Comparison of ENCODE assay signal across 1 cellular context in the genomic region with DNA sequence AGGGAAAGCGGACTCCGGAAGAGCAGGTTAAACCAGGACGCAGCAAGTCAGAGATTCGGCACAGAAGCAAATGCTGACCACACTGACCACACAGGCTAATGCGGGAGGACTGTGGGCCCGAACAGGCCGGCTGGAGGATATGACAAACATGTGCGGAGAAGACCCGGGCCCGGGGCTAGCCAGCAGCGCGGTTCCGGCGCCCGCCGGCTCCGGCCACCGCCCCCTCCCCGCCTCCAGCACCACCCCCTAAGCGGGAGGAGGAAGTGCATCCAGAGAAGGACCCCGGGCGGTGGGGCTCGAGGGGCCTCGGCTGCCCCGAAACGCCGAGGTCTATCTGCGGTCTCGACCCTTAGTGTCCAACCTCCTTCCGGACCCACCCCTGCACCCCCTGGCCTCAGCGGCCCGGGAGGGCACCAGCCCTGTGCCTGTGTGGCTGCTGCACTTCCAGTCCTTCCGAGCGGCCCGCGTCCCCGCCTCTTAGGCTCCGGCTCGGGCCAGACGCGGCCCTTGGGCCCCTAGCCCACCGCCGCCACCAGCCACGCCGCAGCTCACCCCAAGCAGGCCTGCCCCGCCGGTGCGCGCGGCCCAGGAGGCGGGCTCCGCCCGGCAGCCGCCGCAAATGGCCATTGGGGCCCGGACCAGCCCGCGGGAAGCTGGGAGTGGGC.
A peak's percentile ranks its signal among the peaks of the same experiment; 100 is the strongest.
TF ChIP-seq lines count a peak whose summit lies in the region.

No MANE protein-coding gene starts in this region.

TF ChIP-seq in HepG2, 621 proteins besides CTCF, POLR2A, EP300 and RAD21 (continued from another document and continues in another):
- TF ChIP-seq, protein P1, sequence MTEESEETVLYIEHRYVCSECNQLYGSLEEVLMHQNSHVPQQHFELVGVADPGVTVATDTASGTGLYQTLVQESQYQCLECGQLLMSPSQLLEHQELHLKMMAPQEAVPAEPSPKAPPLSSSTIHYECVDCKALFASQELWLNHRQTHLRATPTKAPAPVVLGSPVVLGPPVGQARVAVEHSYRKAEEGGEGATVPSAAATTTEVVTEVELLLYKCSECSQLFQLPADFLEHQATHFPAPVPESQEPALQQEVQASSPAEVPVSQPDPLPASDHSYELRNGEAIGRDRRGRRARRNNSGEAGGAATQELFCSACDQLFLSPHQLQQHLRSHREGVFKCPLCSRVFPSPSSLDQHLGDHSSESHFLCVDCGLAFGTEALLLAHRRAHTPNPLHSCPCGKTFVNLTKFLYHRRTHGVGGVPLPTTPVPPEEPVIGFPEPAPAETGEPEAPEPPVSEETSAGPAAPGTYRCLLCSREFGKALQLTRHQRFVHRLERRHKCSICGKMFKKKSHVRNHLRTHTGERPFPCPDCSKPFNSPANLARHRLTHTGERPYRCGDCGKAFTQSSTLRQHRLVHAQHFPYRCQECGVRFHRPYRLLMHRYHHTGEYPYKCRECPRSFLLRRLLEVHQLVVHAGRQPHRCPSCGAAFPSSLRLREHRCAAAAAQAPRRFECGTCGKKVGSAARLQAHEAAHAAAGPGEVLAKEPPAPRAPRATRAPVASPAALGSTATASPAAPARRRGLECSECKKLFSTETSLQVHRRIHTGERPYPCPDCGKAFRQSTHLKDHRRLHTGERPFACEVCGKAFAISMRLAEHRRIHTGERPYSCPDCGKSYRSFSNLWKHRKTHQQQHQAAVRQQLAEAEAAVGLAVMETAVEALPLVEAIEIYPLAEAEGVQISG (CRISPR knock-in tag; IDR thresholded peaks at IDR 0.05) = 0 out of 2 replicates have a peak, but pooled peaks have one; percentile 22
- 0 out of 2 replicates have a peak, but pooled peaks have one; percentile 21 for TF ChIP-seq ZNF776 (CRISPR knock-in tag; IDR thresholded peaks at IDR 0.05)
- TF ChIP-seq PAX8 (CRISPR knock-in tag; IDR thresholded peaks at IDR 0.05; ENCODE audit: borderline replicate concordance) = peak; percentile 95; the same call in 1 of the 2 replicates
- 0 out of 2 replicates have a peak, but pooled peaks have one; percentile 46 for TF ChIP-seq GLI4 (CRISPR knock-in tag; IDR thresholded peaks at IDR 0.05; ENCODE audit: borderline replicate concordance)
- peak; percentile 69; the same call in 1 of the 2 replicates for TF ChIP-seq SP4 (CRISPR knock-in tag; IDR thresholded peaks at IDR 0.05)
- TF ChIP-seq ZNF383 (CRISPR knock-in tag; IDR thresholded peaks at IDR 0.05; ENCODE audit: borderline replicate concordance) = peak; percentile 90; the same call in 1 of the 2 replicates
- TF ChIP-seq, protein P2, sequence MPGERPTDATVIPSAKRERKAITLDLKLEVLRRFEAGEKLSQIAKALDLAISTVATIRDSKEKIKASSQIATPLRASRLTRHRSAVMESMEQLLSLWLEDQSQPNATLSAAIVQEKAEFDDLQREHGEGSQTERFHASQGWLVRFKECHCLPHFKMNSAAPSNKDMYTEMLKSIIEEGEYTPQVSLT (CRISPR knock-in tag; IDR thresholded peaks at IDR 0.05; ENCODE audit: borderline replicate concordance, low read depth) = no peak; the same call in 1 of the 2 replicates
- TF ChIP-seq, protein P3, sequence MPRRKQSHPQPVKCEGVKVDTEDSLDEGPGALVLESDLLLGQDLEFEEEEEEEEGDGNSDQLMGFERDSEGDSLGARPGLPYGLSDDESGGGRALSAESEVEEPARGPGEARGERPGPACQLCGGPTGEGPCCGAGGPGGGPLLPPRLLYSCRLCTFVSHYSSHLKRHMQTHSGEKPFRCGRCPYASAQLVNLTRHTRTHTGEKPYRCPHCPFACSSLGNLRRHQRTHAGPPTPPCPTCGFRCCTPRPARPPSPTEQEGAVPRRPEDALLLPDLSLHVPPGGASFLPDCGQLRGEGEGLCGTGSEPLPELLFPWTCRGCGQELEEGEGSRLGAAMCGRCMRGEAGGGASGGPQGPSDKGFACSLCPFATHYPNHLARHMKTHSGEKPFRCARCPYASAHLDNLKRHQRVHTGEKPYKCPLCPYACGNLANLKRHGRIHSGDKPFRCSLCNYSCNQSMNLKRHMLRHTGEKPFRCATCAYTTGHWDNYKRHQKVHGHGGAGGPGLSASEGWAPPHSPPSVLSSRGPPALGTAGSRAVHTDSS (CRISPR knock-in tag; conservative IDR thresholded peaks at IDR 0.05) = no peak
- TF ChIP-seq ZFY (CRISPR knock-in tag; IDR thresholded peaks at IDR 0.05) = peak; percentile 90
- peak; percentile 68; the same call in 1 of the 2 replicates for TF ChIP-seq ZNF34 (CRISPR knock-in tag; IDR thresholded peaks at IDR 0.05; ENCODE audit: borderline replicate concordance)
- TF ChIP-seq ZNF12 (CRISPR knock-in tag; IDR thresholded peaks at IDR 0.05) = 0 out of 2 replicates have a peak, but pooled peaks have one; percentile 11
- TF ChIP-seq, protein P4, sequence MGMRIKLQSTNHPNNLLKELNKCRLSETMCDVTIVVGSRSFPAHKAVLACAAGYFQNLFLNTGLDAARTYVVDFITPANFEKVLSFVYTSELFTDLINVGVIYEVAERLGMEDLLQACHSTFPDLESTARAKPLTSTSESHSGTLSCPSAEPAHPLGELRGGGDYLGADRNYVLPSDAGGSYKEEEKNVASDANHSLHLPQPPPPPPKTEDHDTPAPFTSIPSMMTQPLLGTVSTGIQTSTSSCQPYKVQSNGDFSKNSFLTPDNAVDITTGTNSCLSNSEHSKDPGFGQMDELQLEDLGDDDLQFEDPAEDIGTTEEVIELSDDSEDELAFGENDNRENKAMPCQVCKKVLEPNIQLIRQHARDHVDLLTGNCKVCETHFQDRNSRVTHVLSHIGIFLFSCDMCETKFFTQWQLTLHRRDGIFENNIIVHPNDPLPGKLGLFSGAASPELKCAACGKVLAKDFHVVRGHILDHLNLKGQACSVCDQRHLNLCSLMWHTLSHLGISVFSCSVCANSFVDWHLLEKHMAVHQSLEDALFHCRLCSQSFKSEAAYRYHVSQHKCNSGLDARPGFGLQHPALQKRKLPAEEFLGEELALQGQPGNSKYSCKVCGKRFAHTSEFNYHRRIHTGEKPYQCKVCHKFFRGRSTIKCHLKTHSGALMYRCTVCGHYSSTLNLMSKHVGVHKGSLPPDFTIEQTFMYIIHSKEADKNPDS (CRISPR knock-in tag; IDR thresholded peaks at IDR 0.05) = 0 out of 2 replicates have a peak, but pooled peaks have one; percentile 10
- TF ChIP-seq ZNF546 (CRISPR knock-in tag; conservative IDR thresholded peaks at IDR 0.05) = peak; percentile 35; the same call in 1 of the 2 replicates
- TF ChIP-seq, protein P5, sequence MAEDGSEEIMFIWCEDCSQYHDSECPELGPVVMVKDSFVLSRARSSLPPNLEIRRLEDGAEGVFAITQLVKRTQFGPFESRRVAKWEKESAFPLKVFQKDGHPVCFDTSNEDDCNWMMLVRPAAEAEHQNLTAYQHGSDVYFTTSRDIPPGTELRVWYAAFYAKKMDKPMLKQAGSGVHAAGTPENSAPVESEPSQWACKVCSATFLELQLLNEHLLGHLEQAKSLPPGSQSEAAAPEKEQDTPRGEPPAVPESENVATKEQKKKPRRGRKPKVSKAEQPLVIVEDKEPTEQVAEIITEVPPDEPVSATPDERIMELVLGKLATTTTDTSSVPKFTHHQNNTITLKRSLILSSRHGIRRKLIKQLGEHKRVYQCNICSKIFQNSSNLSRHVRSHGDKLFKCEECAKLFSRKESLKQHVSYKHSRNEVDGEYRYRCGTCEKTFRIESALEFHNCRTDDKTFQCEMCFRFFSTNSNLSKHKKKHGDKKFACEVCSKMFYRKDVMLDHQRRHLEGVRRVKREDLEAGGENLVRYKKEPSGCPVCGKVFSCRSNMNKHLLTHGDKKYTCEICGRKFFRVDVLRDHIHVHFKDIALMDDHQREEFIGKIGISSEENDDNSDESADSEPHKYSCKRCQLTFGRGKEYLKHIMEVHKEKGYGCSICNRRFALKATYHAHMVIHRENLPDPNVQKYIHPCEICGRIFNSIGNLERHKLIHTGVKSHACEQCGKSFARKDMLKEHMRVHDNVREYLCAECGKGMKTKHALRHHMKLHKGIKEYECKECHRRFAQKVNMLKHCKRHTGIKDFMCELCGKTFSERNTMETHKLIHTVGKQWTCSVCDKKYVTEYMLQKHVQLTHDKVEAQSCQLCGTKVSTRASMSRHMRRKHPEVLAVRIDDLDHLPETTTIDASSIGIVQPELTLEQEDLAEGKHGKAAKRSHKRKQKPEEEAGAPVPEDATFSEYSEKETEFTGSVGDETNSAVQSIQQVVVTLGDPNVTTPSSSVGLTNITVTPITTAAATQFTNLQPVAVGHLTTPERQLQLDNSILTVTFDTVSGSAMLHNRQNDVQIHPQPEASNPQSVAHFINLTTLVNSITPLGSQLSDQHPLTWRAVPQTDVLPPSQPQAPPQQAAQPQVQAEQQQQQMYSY (CRISPR knock-in tag; IDR thresholded peaks at IDR 0.05) = peak; percentile 37; the same call in 1 of the 2 replicates
- no peak for TF ChIP-seq ZFAT (CRISPR knock-in tag; conservative IDR thresholded peaks at IDR 0.05)
- TF ChIP-seq MEIS1 (CRISPR knock-in tag; IDR thresholded peaks at IDR 0.05; ENCODE audit: borderline replicate concordance) = peak; percentile 90
- TF ChIP-seq ISL2 (CRISPR knock-in tag; IDR thresholded peaks at IDR 0.05) = peak; percentile 54
- TF ChIP-seq KDM5B (CRISPR knock-in tag; IDR thresholded peaks at IDR 0.05; ENCODE audit: borderline replicate concordance) = peak; percentile 88; the same call in 1 of the 2 replicates
- peak; percentile 73 for TF ChIP-seq ARNT2 (CRISPR knock-in tag; IDR thresholded peaks at IDR 0.05; ENCODE audit: low read depth)
- TF ChIP-seq, protein P6, sequence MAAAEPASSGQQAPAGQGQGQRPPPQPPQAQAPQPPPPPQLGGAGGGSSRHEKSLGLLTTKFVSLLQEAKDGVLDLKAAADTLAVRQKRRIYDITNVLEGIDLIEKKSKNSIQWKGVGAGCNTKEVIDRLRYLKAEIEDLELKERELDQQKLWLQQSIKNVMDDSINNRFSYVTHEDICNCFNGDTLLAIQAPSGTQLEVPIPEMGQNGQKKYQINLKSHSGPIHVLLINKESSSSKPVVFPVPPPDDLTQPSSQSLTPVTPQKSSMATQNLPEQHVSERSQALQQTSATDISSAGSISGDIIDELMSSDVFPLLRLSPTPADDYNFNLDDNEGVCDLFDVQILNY (CRISPR knock-in tag; conservative IDR thresholded peaks at IDR 0.05) = 0 out of 2 replicates have a peak, but pooled peaks have one; percentile 15
- TF ChIP-seq REPIN1 (CRISPR knock-in tag; IDR thresholded peaks at IDR 0.05; ENCODE audit: borderline replicate concordance, low read depth) = peak; percentile 20; the same call in 1 of the 2 replicates
- no peak for TF ChIP-seq ZNF33B (CRISPR knock-in tag; IDR thresholded peaks at IDR 0.05)
- no peak for TF ChIP-seq ZNF530 (CRISPR knock-in tag; IDR thresholded peaks at IDR 0.05; ENCODE audit: low read depth)
- TF ChIP-seq TAF1 (CRISPR knock-in tag; IDR thresholded peaks at IDR 0.05) = peak; percentile 66
- TF ChIP-seq, protein P7, sequence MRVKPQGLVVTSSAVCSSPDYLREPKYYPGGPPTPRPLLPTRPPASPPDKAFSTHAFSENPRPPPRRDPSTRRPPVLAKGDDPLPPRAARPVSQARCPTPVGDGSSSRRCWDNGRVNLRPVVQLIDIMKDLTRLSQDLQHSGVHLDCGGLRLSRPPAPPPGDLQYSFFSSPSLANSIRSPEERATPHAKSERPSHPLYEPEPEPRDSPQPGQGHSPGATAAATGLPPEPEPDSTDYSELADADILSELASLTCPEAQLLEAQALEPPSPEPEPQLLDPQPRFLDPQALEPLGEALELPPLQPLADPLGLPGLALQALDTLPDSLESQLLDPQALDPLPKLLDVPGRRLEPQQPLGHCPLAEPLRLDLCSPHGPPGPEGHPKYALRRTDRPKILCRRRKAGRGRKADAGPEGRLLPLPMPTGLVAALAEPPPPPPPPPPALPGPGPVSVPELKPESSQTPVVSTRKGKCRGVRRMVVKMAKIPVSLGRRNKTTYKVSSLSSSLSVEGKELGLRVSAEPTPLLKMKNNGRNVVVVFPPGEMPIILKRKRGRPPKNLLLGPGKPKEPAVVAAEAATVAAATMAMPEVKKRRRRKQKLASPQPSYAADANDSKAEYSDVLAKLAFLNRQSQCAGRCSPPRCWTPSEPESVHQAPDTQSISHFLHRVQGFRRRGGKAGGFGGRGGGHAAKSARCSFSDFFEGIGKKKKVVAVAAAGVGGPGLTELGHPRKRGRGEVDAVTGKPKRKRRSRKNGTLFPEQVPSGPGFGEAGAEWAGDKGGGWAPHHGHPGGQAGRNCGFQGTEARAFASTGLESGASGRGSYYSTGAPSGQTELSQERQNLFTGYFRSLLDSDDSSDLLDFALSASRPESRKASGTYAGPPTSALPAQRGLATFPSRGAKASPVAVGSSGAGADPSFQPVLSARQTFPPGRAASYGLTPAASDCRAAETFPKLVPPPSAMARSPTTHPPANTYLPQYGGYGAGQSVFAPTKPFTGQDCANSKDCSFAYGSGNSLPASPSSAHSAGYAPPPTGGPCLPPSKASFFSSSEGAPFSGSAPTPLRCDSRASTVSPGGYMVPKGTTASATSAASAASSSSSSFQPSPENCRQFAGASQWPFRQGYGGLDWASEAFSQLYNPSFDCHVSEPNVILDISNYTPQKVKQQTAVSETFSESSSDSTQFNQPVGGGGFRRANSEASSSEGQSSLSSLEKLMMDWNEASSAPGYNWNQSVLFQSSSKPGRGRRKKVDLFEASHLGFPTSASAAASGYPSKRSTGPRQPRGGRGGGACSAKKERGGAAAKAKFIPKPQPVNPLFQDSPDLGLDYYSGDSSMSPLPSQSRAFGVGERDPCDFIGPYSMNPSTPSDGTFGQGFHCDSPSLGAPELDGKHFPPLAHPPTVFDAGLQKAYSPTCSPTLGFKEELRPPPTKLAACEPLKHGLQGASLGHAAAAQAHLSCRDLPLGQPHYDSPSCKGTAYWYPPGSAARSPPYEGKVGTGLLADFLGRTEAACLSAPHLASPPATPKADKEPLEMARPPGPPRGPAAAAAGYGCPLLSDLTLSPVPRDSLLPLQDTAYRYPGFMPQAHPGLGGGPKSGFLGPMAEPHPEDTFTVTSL (CRISPR knock-in tag; IDR thresholded peaks at IDR 0.05; ENCODE audit: borderline replicate concordance) = peak; percentile 2; the same call in 1 of the 2 replicates
- no peak for TF ChIP-seq NFKBIZ (CRISPR knock-in tag; IDR thresholded peaks at IDR 0.05)
- peak; percentile 95 for TF ChIP-seq RBFOX2 (IDR thresholded peaks at IDR 0.05; ENCODE audit: low read depth, low read length)
- peak; percentile 78; the same call in 1 of the 2 replicates for TF ChIP-seq TGIF2 (CRISPR knock-in tag; IDR thresholded peaks at IDR 0.05)
- TF ChIP-seq ETV5 (CRISPR knock-in tag; IDR thresholded peaks at IDR 0.05; ENCODE audit: borderline replicate concordance) = no peak; the same call in none of the 2 replicates
- TF ChIP-seq ZNF883 (CRISPR knock-in tag; IDR thresholded peaks at IDR 0.05; ENCODE audit: not compliant biosample characterization) = no peak
- TF ChIP-seq ZNF761 (CRISPR knock-in tag; conservative IDR thresholded peaks at IDR 0.05) = peak; percentile 82; the same call in 1 of the 2 replicates
- TF ChIP-seq, protein P8, sequence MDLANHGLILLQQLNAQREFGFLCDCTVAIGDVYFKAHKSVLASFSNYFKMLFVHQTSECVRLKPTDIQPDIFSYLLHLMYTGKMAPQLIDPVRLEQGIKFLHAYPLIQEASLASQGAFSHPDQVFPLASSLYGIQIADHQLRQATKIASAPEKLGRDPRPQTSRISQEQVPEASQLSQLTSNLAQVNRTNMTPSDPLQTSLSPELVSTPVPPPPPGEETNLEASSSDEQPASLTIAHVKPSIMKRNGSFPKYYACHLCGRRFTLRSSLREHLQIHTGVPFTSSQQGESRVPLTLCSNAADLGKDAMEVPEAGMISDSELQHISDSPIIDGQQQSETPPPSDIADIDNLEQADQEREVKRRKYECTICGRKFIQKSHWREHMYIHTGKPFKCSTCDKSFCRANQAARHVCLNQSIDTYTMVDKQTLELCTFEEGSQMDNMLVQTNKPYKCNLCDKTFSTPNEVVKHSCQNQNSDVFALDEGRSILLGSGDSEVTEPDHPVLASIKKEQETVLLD (CRISPR knock-in tag; IDR thresholded peaks at IDR 0.05; ENCODE audit: low read depth) = no peak
